ENCODE assay signal across 11 cellular contexts in genomic region chr19:15404097-15404779, GRCh38. TPM values are rescaled to one million over a fixed set of nuclear protein-coding genes. Genes with fewer than 3 reads are reported as not detected.
DNase-seq lines count a peak whose midpoint lies in the region; ATAC-seq and TF ChIP-seq lines count a peak whose summit lies in the region.
"Had no signal": no experiment of that assay in that cellular context is flagged by ENCODE, and none has a peak within 500 bp of the region (broad histone marks: within the 10 kb centered on the region; RNA-seq: fewer than 3 reads in every experiment).

No MANE protein-coding gene starts in this region.

- peak overlapping the region in 3 of 5 experiments; percentile 3 to 47 (median 44) for H3K4me3 Mint-ChIP-seq in brain

- no peak for ATAC-seq in GM19351 (IDR thresholded peaks at IDR 0.05; ENCODE audit: unreplicated experiment)

- peak; percentile 11 for DNase-seq in NCI-H2227 (lab: John Stamatoyannopoulos, UW; ENCODE audit: unreplicated experiment)
- no peak for DNase-seq in NCI-H2227 treated with DMSO at 0.1 percent for 48 hours (lab: John Stamatoyannopoulos, UW)
- DNase-seq in medulla oblongata (ENCODE audit: extremely low spot score): peak; percentile 22
- no peak for DNase-seq in UCSD-AML1 (lab: John Stamatoyannopoulos, UW; ENCODE audit: unreplicated experiment)
- DNase-seq in retina: no peak
- DNase-seq: RPMI8226, WERI-Rb-1 had no signal

- H3K9me3 Mint-ChIP-seq in brain: no peaks in the 10 kb centered on the region

- peaks cover 3 to 54% (median 51%) of the 10 kb centered on the region in 5 donors for H3K36me3 ChIP-seq in subcutaneous abdominal adipose tissue (ENCODE audit: control insufficient read depth in 5 of 5, insufficient read depth in 5 of 5, low read length in 5 of 5)

- H3K9ac ChIP-seq in subcutaneous abdominal adipose tissue (ENCODE audit: low read length in 5 of 5): peak overlapping the region in 4 of 5 donors; percentile 4 to 46 (median 21)

- H3K27ac ChIP-seq in subcutaneous abdominal adipose tissue (ENCODE audit: low read depth, low read length): no peak overlapping the region
- H3K27ac ChIP-seq: 22Rv1, WERI-Rb-1 had no signal

- H3K4me1 Mint-ChIP-seq in brain: peaks cover 62% of the 10 kb centered on the region

- peaks cover 8% of the 10 kb centered on the region for H3K27me3 Mint-ChIP-seq in brain

- H3K4me3 ChIP-seq in subcutaneous abdominal adipose tissue (ENCODE audit: low read depth in 1 of 5, low read length in 5 of 5): no peak overlapping the region

- TF ChIP-seq CTCF in brain (conservative IDR thresholded peaks at IDR 0.05): no peak

- peaks cover 56% of the 10 kb centered on the region for H3K36me3 Mint-ChIP-seq in brain

- H3K9me3 ChIP-seq in subcutaneous abdominal adipose tissue (ENCODE audit: control insufficient read depth in 5 of 5, low read length in 5 of 5): no peaks in the 10 kb centered on the region

- peak overlapping the region in 4 of 5 experiments; percentile 56 to 95 (median 81) for H3K27ac Mint-ChIP-seq in brain

- peaks cover 8 to 43% (median 33%) of the 10 kb centered on the region in 5 donors for H3K4me1 ChIP-seq in subcutaneous abdominal adipose tissue (ENCODE audit: control insufficient read depth in 5 of 5, insufficient read depth in 5 of 5, low read length in 5 of 5)

- no peaks in the 10 kb centered on the region for H3K27me3 ChIP-seq in subcutaneous abdominal adipose tissue (ENCODE audit: control insufficient read depth in 5 of 5, insufficient read depth in 4 of 5, low read length in 5 of 5)

RNA-seq across cellular contexts. Expression of gene AKAP8L, which starts 14.6 kb away (rescaled TPM):
- 71.8 TPM for polyA plus RNA-seq in brain (ENCODE audit: insufficient read depth, low read depth, low replicate concordance)

RNA-seq across cellular contexts. Expression of gene AKAP8, which starts 24.7 kb away (rescaled TPM):
- 5.4 TPM for polyA plus RNA-seq in brain (ENCODE audit: insufficient read depth, low read depth, low replicate concordance)

RNA-seq across cellular contexts. Expression of gene WIZ, which starts 45.5 kb away (rescaled TPM):
- polyA plus RNA-seq in brain (ENCODE audit: insufficient read depth, low read depth, low replicate concordance): 39.5 TPM

Comparison
In these comparisons a context has a peak if more than half of its experiments do, and no peak if none do; other contexts are left out.
1. DNase-seq: peak in NCI-H2227 (single experiment) and medulla oblongata (single experiment); none in NCI-H2227 treated with DMSO at 0.1 percent for 48 hours (single experiment), UCSD-AML1 (single experiment) and retina (single experiment).